ENCODE assay signal across 15 cellular contexts in the genomic region with DNA sequence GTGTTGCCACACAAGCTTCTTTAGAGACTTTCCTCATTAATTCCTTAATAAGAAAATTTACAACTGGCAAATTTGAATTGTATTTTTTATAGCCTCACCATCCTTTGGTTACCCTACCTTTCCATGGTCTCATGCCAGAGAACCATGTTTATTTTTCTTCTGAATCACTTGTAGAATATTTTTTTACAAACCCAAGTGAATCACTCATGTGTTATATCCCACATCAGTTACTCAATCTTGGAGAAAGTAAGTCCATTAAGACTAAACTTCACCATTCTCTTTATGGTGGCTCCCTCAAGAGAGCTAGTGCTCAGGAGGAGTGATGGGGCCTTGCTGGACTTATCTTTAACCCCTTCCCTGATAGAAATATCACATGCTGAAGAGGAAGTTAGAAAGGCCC.
DNase-seq lines count a peak whose midpoint lies in the region; ATAC-seq, FAIRE-seq and TF ChIP-seq lines count a peak whose summit lies in the region.
"Had no signal": no experiment of that assay in that cellular context is flagged by ENCODE, and none has a peak within 500 bp of the region (broad histone marks: within the 10 kb centered on the region; RNA-seq: fewer than 3 reads in every experiment).

No MANE protein-coding gene starts in this region.

- peaks cover 4% of the 10 kb centered on the region for H3K9me3 Mint-ChIP-seq in activated CD4-positive, alpha-beta T cell treated with anti-CD3 and anti-CD28 coated beads for 36 hours (ENCODE audit: low read depth)

- H3K36me3 Mint-ChIP-seq in activated CD4-positive, alpha-beta T cell treated with anti-CD3 and anti-CD28 coated beads for 36 hours (ENCODE audit: low read depth): peaks cover 2% of the 10 kb centered on the region

- no peak overlapping the region for H3K27ac Mint-ChIP-seq in activated CD4-positive, alpha-beta T cell treated with anti-CD3 and anti-CD28 coated beads for 36 hours
- H3K27ac Mint-ChIP-seq: activated naive CD8-positive, alpha-beta T cell treated with anti-CD3 and anti-CD28 coated beads, Interleukin-2, amount 50 U/mL, for 24 hours had no signal

- H3K27me3 ChIP-seq in mammary epithelial cell (ENCODE audit: insufficient read depth, low read length) (no peaks in the 10 kb centered on the region), keratinocyte (ENCODE audit: control insufficient read depth, extremely low read depth, insufficient read depth, low read length) (no peaks in the 10 kb centered on the region)

- TF ChIP-seq CTCF in AG10803 (conservative IDR thresholded peaks at IDR 0.05; ENCODE audit: low read length): no peak
- no peak for TF ChIP-seq CTCF in mammary epithelial cell (conservative IDR thresholded peaks at IDR 0.05 in 1 of 2, IDR thresholded peaks at IDR 0.05 in 1 of 2; ENCODE audit: extremely low read depth in 1 of 2, insufficient read depth in 1 of 2, low read depth in 1 of 2, low read length in 2 of 2)
- no peak for TF ChIP-seq CTCF in keratinocyte (optimal IDR thresholded peaks at IDR 0.05 in 1 of 3, IDR thresholded peaks at IDR 0.05 in 1 of 3, conservative IDR thresholded peaks at IDR 0.05 in 1 of 3; ENCODE audit: extremely low read depth in 1 of 3, insufficient read depth in 2 of 3, low read length in 3 of 3)

- H3K79me2 ChIP-seq in mammary epithelial cell (ENCODE audit: insufficient read depth, low read length) (no peaks in the 10 kb centered on the region), keratinocyte (ENCODE audit: control insufficient read depth, insufficient read depth, low read length) (no peaks in the 10 kb centered on the region)
- H3K79me2 ChIP-seq: parathyroid adenoma had no signal

- no peak overlapping the region for H3K4me3 Mint-ChIP-seq in activated CD4-positive, alpha-beta T cell treated with anti-CD3 and anti-CD28 coated beads for 36 hours
- H3K4me3 Mint-ChIP-seq: activated naive CD8-positive, alpha-beta T cell treated with anti-CD3 and anti-CD28 coated beads, Interleukin-2, amount 50 U/mL, for 24 hours had no signal

- no TSS peak for BruUV-seq in mammary epithelial cell (replicated peaks; lab: Mats Ljungman, UMichigan)

- H3K4me1 ChIP-seq in mammary epithelial cell (ENCODE audit: insufficient read depth, low read length) (peaks cover 73% of the 10 kb centered on the region), keratinocyte (ENCODE audit: control insufficient read depth, extremely low read depth, insufficient read depth, low read length) (peaks cover 69% of the 10 kb centered on the region)
- H3K4me1 ChIP-seq: parathyroid adenoma had no signal

- H3K36me3 ChIP-seq in mammary epithelial cell (ENCODE audit: insufficient read depth, low read length): no peaks in the 10 kb centered on the region
- H3K36me3 ChIP-seq in keratinocyte (ENCODE audit: control insufficient read depth in 2 of 2, extremely low read depth in 1 of 2, insufficient read depth in 2 of 2, low read length in 2 of 2): no peaks in the 10 kb centered on the region

- H2AFZ ChIP-seq in mammary epithelial cell (ENCODE audit: low read depth, low read length) (no peak overlapping the region), keratinocyte (ENCODE audit: control insufficient read depth, low read length) (no peak overlapping the region)
- H2AFZ ChIP-seq: parathyroid adenoma had no signal

- H3K27ac ChIP-seq in mammary epithelial cell (ENCODE audit: insufficient read depth, low read depth, low read length): peak overlapping the region; percentile 24
- peak overlapping the region; percentile 13 for H3K27ac ChIP-seq in keratinocyte (ENCODE audit: control insufficient read depth, insufficient read depth, low read length)
- H3K27ac ChIP-seq: parathyroid adenoma had no signal

- H3K4me1 Mint-ChIP-seq in activated CD4-positive, alpha-beta T cell treated with anti-CD3 and anti-CD28 coated beads for 36 hours: peaks cover 19% of the 10 kb centered on the region

- H4K20me1 ChIP-seq in mammary epithelial cell (ENCODE audit: insufficient read depth, low read length): no peaks in the 10 kb centered on the region
- no peaks in the 10 kb centered on the region for H4K20me1 ChIP-seq in keratinocyte (ENCODE audit: control insufficient read depth, extremely low read depth, insufficient read depth, low read length)

- dilution Hi-C loops in mammary epithelial cell (cut with HindIII; ENCODE audit: low sequenced_read_pairs) (no loop called here), keratinocyte (cut with MboI; ENCODE audit: extremely low pct_ligation_motif_present, low sequenced_read_pairs) (no loop called here)

- POLR2A ChIA-PET in activated CD4-positive, alpha-beta T cell treated with anti-CD3 and anti-CD28 coated beads for 36 hours (lab: Charles Lee): no interaction called here

- CTCF ChIA-PET in mammary epithelial cell (lab: Charles Lee; ENCODE audit: low non-redundant PET): no interaction called here
- CTCF ChIA-PET in activated CD4-positive, alpha-beta T cell treated with anti-CD3 and anti-CD28 coated beads for 36 hours (lab: Charles Lee): interaction anchor here (0.6 kb wide), 1 partner anchor 10 kb away, joined by 3 read pairs; no protein-coding TSS in a partner anchor

- ATAC-seq in activated CD4-positive, alpha-beta T cell treated with anti-CD3 and anti-CD28 coated beads for 36 hours: no peak
- ATAC-seq in HG02938 (IDR thresholded peaks at IDR 0.05; ENCODE audit: unreplicated experiment): no peak
- ATAC-seq: activated naive CD8-positive, alpha-beta T cell treated with anti-CD3 and anti-CD28 coated beads, Interleukin-2, amount 50 U/mL, for 24 hours had no signal

- H3K9me3 ChIP-seq in mammary epithelial cell (replicated peaks; ENCODE audit: insufficient read depth, low read length): peaks cover 14% of the 10 kb centered on the region
- peaks cover 8% of the 10 kb centered on the region for H3K9me3 ChIP-seq in keratinocyte (ENCODE audit: control insufficient read depth, low read depth, low read length)

- no peak overlapping the region for H3K4me3 ChIP-seq in AG10803 (ENCODE audit: low read length)
- H3K4me3 ChIP-seq in mammary epithelial cell (replicated peaks in 1 of 3; ENCODE audit: insufficient read depth in 1 of 3, low read depth in 2 of 3, low read length in 3 of 3): no peak overlapping the region
- H3K4me3 ChIP-seq in keratinocyte (ENCODE audit: control insufficient read depth in 2 of 3, extremely low read depth in 1 of 3, insufficient read depth in 2 of 3, low read depth in 1 of 3, low read length in 3 of 3): no peak overlapping the region

- in situ Hi-C loops in mammary epithelial cell (cut with MboI; ENCODE audit: low sequenced_read_pairs in 2 of 2): loop anchor here in 1 of 2 donors (10.0 kb wide), 1 partner anchor 81 kb away; no protein-coding TSS in a partner anchor

- H3K9ac ChIP-seq in mammary epithelial cell (ENCODE audit: insufficient read depth, low read length): no peak overlapping the region
- H3K9ac ChIP-seq in keratinocyte (ENCODE audit: control insufficient read depth, extremely low read depth, insufficient read depth, low read length): no peak overlapping the region
- H3K9ac ChIP-seq: parathyroid adenoma had no signal

- peaks cover 2% of the 10 kb centered on the region for H3K27me3 Mint-ChIP-seq in activated CD4-positive, alpha-beta T cell treated with anti-CD3 and anti-CD28 coated beads for 36 hours
- H3K27me3 Mint-ChIP-seq: activated naive CD8-positive, alpha-beta T cell treated with anti-CD3 and anti-CD28 coated beads, Interleukin-2, amount 50 U/mL, for 24 hours had no signal

- peak overlapping the region; percentile 51 for H3K4me2 ChIP-seq in mammary epithelial cell (ENCODE audit: insufficient read depth, low read depth, low read length)
- peak overlapping the region; percentile 20 for H3K4me2 ChIP-seq in keratinocyte (ENCODE audit: control insufficient read depth, extremely low read depth, insufficient read depth, low read depth, low read length)

- H3K9me1 ChIP-seq in keratinocyte (ENCODE audit: control insufficient read depth, extremely low read depth, insufficient read depth, low read length): no peaks in the 10 kb centered on the region

- peak; percentile 76 for DNase-seq in AG10803 (ENCODE audit: low read depth)
- DNase-seq in NCI-H460 (ENCODE audit: extremely low read depth, low read depth): peak; percentile 33
- peak; percentile 84 for DNase-seq in mammary epithelial cell
- DNase-seq in keratinocyte (ENCODE audit: low read depth, low spot score): no peak
- DNase-seq in activated CD4-positive, alpha-beta T cell treated with anti-CD3 and anti-CD28 coated beads for 36 hours: no peak
- DNase-seq in GM12892 (ENCODE audit: insufficient read length): no peak
- no peak for DNase-seq in NCI-H187 (lab: John Stamatoyannopoulos, UW)
- DNase-seq: activated CD4-positive, alpha-beta T cell treated with anti-CD3 and anti-CD28 coated beads for 48 hours; activated naive CD8-positive, alpha-beta T cell treated with anti-CD3 and anti-CD28 coated beads, Interleukin-2, amount 50 U/mL, for 24 hours; AML-193; foreskin melanocyte; NCI-H510A; T-helper 2 cell had no signal

- FAIRE-seq in keratinocyte (lab: Jason Lieb, UNC) (no peak), GM12892 (lab: Jason Lieb, UNC) (no peak)

- intact Hi-C loops in mammary epithelial cell (cut with micrococcal nuclease): loop anchor here (1.0 kb wide), 1 partner anchor 15 kb away; no protein-coding TSS in a partner anchor
- intact Hi-C loops in activated CD4-positive, alpha-beta T cell treated with anti-CD3 and anti-CD28 coated beads for 36 hours (cut with DNase I, micrococcal nuclease): no loop called here

- TF ChIP-seq POLR2A in GM12892 (IDR thresholded peaks at IDR 0.05; ENCODE audit: low read depth, low read length): no peak

Comparison
In these comparisons a context has a peak if more than half of its experiments do, and no peak if none do; other contexts are left out.
1. DNase-seq: peak in AG10803 (single experiment), NCI-H460 (single experiment) and mammary epithelial cell (single experiment); none in keratinocyte (single experiment), activated CD4-positive, alpha-beta T cell treated with anti-CD3 and anti-CD28 coated beads for 36 hours (single experiment), GM12892 (single experiment) and NCI-H187 (0 of 2).